ENCODE assay signal across 12 cellular contexts in genomic region chr11:111416231-111416960, GRCh38. TPM values are rescaled to one million over a fixed set of nuclear protein-coding genes. Genes with fewer than 3 reads are reported as not detected.
A peak's percentile ranks its signal among the peaks of the same experiment; 100 is the strongest.
DNase-seq lines count a peak whose midpoint lies in the region; ATAC-seq lines count a peak whose summit lies in the region.
"Had no signal": no experiment of that assay in that cellular context is flagged by ENCODE, and none has a peak within 500 bp of the region (broad histone marks: within the 10 kb centered on the region; RNA-seq: fewer than 3 reads in every experiment).

No MANE protein-coding gene starts in this region.

- no peaks in the 10 kb centered on the region for H3K9me3 ChIP-seq in stomach smooth muscle (ENCODE audit: control insufficient read depth in 2 of 2, low read length in 2 of 2)
- H3K9me3 ChIP-seq: A549, left ventricle myocardium inferior had no signal

- no peaks in the 10 kb centered on the region for H3K9me3 Mint-ChIP-seq in activated CD4-positive, alpha-beta T cell treated with anti-CD3 and anti-CD28 coated beads, Interleukin-2, amount 10 ng/mL, durations not matched to agents 7 days and 5 days
- H3K9me3 Mint-ChIP-seq in activated naive CD8-positive, alpha-beta T cell (ENCODE audit: low read depth): no peaks in the 10 kb centered on the region

- no peak for DNase-seq in activated CD4-positive, alpha-beta T cell treated with anti-CD3 and anti-CD28 coated beads, Interleukin-2, amount 10 ng/mL, durations not matched to agents 7 days and 5 days
- DNase-seq in activated CD4-positive, alpha-beta T cell treated with anti-CD3 and anti-CD28 coated beads, Interleukin-2, amount 50 U/mL, for 1 hour: no peak
- DNase-seq in A172 (ENCODE audit: low spot score): no peak
- no peak for DNase-seq in superior temporal gyrus (ENCODE audit: extremely low spot score)
- DNase-seq: foreskin fibroblast, left ventricle myocardium inferior, NCI-H1092 had no signal

- no peaks in the 10 kb centered on the region for H3K36me3 ChIP-seq in stomach smooth muscle (ENCODE audit: control insufficient read depth in 2 of 2, insufficient read depth in 2 of 2, low read length in 2 of 2)
- H3K36me3 ChIP-seq: left ventricle myocardium inferior had no signal

- peaks cover 35% of the 10 kb centered on the region for H3K4me1 ChIP-seq in stomach smooth muscle (ENCODE audit: control insufficient read depth, insufficient read depth, low read length)
- H3K4me1 ChIP-seq: A549 had no signal

- H3K4me3 Mint-ChIP-seq in activated CD4-positive, alpha-beta T cell treated with anti-CD3 and anti-CD28 coated beads, Interleukin-2, amount 10 ng/mL, durations not matched to agents 7 days and 5 days: no peak overlapping the region
- H3K4me3 Mint-ChIP-seq in activated naive CD8-positive, alpha-beta T cell: peak overlapping the region; percentile 31

- CTCF ChIA-PET in activated CD4-positive, alpha-beta T cell treated with anti-CD3 and anti-CD28 coated beads, Interleukin-2, amount 10 ng/mL, durations not matched to agents 7 days and 5 days (lab: Charles Lee): interaction anchor here (1.1 to 10.8 kb wide), 8 partner anchors 8 to 134 kb away, joined by 3 to 87 read pairs (median 3); no protein-coding TSS in a partner anchor

- H3K36me3 Mint-ChIP-seq in activated CD4-positive, alpha-beta T cell treated with anti-CD3 and anti-CD28 coated beads, Interleukin-2, amount 10 ng/mL, durations not matched to agents 7 days and 5 days (ENCODE audit: low read depth): no peaks in the 10 kb centered on the region
- H3K36me3 Mint-ChIP-seq in activated naive CD8-positive, alpha-beta T cell: peaks cover 2% of the 10 kb centered on the region

- peak overlapping the region; percentile 84 for H3K27ac Mint-ChIP-seq in activated CD4-positive, alpha-beta T cell treated with anti-CD3 and anti-CD28 coated beads, Interleukin-2, amount 10 ng/mL, durations not matched to agents 7 days and 5 days
- H3K27ac Mint-ChIP-seq in activated naive CD8-positive, alpha-beta T cell: peak overlapping the region; percentile 87

- H3K4me3 ChIP-seq in stomach smooth muscle (ENCODE audit: low read length in 2 of 2): no peak overlapping the region
- H3K4me3 ChIP-seq: A549, left ventricle myocardium inferior had no signal

- H3K27me3 Mint-ChIP-seq in activated CD4-positive, alpha-beta T cell treated with anti-CD3 and anti-CD28 coated beads, Interleukin-2, amount 10 ng/mL, durations not matched to agents 7 days and 5 days: no peaks in the 10 kb centered on the region
- H3K27me3 Mint-ChIP-seq in activated naive CD8-positive, alpha-beta T cell: no peaks in the 10 kb centered on the region

- peak; percentile 5 for ATAC-seq in HG03045 (IDR thresholded peaks at IDR 0.05; ENCODE audit: unreplicated experiment)
- ATAC-seq in HG03571 (IDR thresholded peaks at IDR 0.05; ENCODE audit: unreplicated experiment): no peak
- ATAC-seq: A549 had no signal

- H3K9ac ChIP-seq in stomach smooth muscle (ENCODE audit: low read length in 2 of 2): peak overlapping the region in 1 of 2 donors; percentile 66

- peaks cover 48% of the 10 kb centered on the region for H3K4me1 Mint-ChIP-seq in activated CD4-positive, alpha-beta T cell treated with anti-CD3 and anti-CD28 coated beads, Interleukin-2, amount 10 ng/mL, durations not matched to agents 7 days and 5 days
- peaks cover 57% of the 10 kb centered on the region for H3K4me1 Mint-ChIP-seq in activated naive CD8-positive, alpha-beta T cell (ENCODE audit: low read depth)

- H3K27ac ChIP-seq in stomach smooth muscle (ENCODE audit: low read length): peak overlapping the region; percentile 92
- H3K27ac ChIP-seq: A549 had no signal

- POLR2A ChIA-PET in activated CD4-positive, alpha-beta T cell treated with anti-CD3 and anti-CD28 coated beads, Interleukin-2, amount 10 ng/mL, durations not matched to agents 7 days and 5 days (lab: Charles Lee): no interaction called here

- no peaks in the 10 kb centered on the region for H3K27me3 ChIP-seq in stomach smooth muscle (ENCODE audit: control insufficient read depth in 1 of 2, insufficient read depth in 2 of 2, low read length in 2 of 2)

RNA-seq across cellular contexts. Expression of gene POU2AF1, which starts 37.3 kb away (rescaled TPM):
- total RNA-seq in activated CD4-positive, alpha-beta T cell treated with anti-CD3 and anti-CD28 coated beads, Interleukin-2, amount 10 ng/mL, durations not matched to agents 7 days and 5 days: 1 to 10 TPM; 1.6 to 2.4 TPM
- not detected in 2 replicates for total RNA-seq in A172 (2014; rRNA removed; shearing (Covaris generic))
